27 cellular contexts compared by ENCODE assay signal in genomic region chr12:85673921-85674420, GRCh38.
DNase-seq lines count a peak whose midpoint lies in the region; ATAC-seq, FAIRE-seq and TF ChIP-seq lines count a peak whose summit lies in the region.
"Had no signal": no experiment of that assay in that cellular context is flagged by ENCODE, and none has a peak within 500 bp of the region (broad histone marks: within the 10 kb centered on the region; RNA-seq: fewer than 3 reads in every experiment).

No MANE protein-coding gene starts in this region.

- intact Hi-C loops in posterior vena cava (cut with DNase I): no loop called here

- TF ChIP-seq POLR2A in GM12891 (IDR thresholded peaks at IDR 0.05; ENCODE audit: low read depth, low read length): no peak

- FAIRE-seq in GM12891 (lab: Jason Lieb, UNC): no peak
- FAIRE-seq: A204.1, A549, D721Med had no signal

- DNase-seq in central memory CD4-positive, alpha-beta T cell: peak; percentile 0
- DNase-seq in posterior vena cava (ENCODE audit: low spot score): peak; percentile 46
- no peak for DNase-seq in GM12891 (ENCODE audit: insufficient read length, low spot score)
- DNase-seq: 8988T; ACHN; AML-193; BE2C; C1 segment of cervical spinal cord; Caco-2; Calu3; CD4-positive, alpha-beta memory T cell; CD4-positive, alpha-beta T cell; CD4-positive, CD25-positive, alpha-beta regulatory T cell; CD8-positive, alpha-beta memory T cell; CD8-positive, alpha-beta T cell; COR-L47; DMS 273 treated with DMSO at 0.1 percent for 48 hours; DMS153; DMS53; DMS79; DMS79 treated with DMSO at 0.1 percent for 48 hours; DND-41; EL had no signal

- ATAC-seq in GM19328 (IDR thresholded peaks at IDR 0.05; ENCODE audit: unreplicated experiment): no peak
- ATAC-seq: A549; CD8-positive, alpha-beta T cell had no signal

TF ChIP-seq in GM12891, 5 proteins besides CTCF, POLR2A, EP300 and RAD21:
- no peak for TF ChIP-seq PAX5 (IDR thresholded peaks at IDR 0.05; ENCODE audit: insufficient read depth, low read length, severe bottlenecking)
- TF ChIP-seq TAF1 (IDR thresholded peaks at IDR 0.05; ENCODE audit: low read depth, low read length): no peak
- TF ChIP-seq SPI1 (IDR thresholded peaks at IDR 0.05; ENCODE audit: low read depth, low read length): no peak
- no peak for TF ChIP-seq POLR2AphosphoS5 (IDR thresholded peaks at IDR 0.05; ENCODE audit: low read depth, low read length)
- TF ChIP-seq POU2F2 (IDR thresholded peaks at IDR 0.05; ENCODE audit: low read depth, low read length): no peak
